Comparison of ENCODE assay signal across 8 cellular contexts in the genomic region with DNA sequence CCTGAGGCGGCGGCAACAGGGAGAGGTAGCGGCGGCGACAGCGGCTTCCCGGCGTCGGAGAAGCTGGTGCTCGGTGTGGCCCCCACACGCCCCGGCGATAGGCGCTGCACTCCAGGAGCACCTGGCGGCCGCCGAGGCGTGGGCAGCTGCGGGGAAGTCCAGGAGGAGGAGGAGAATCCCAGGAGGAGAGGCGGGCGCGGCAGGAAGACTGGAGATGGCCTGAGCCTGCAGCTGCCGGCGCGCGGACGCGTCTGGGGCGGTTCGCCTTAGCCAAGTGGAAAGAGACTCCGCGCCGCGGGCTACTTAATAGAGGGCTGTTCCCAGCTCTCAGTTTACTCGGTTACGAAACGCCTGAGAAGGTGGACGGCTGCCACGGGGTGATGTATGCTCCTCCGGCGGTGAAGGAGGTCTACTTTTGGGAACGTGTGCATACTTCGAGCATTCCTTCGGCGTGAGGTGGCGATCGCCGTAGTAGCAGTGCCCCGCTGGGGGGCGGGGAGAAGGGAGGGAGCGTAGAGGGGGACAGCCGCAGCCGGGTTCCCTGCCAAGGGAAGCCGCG. TPM values are rescaled to one million over a fixed set of nuclear protein-coding genes. Genes with fewer than 3 reads are reported as not detected.
DNase-seq lines count a peak whose midpoint lies in the region; ATAC-seq and TF ChIP-seq lines count a peak whose summit lies in the region.

A gene (minus strand): TSS at position 278 of the 559 bp plus-strand sequence. CDS start 3,261 bp downstream, outside the sequence.

- H3K36me3 Mint-ChIP-seq in neural crest cell (ENCODE audit: low read depth), result no peaks in the 10 kb centered on the region

- no peaks in the 10 kb centered on the region for H3K9me3 Mint-ChIP-seq in neural crest cell

- peak within 1 kb of the TSS; percentile 91 for H3K4me3 Mint-ChIP-seq in neural crest cell

- peaks cover 8% of the 10 kb centered on the region for H3K4me1 ChIP-seq in foreskin keratinocyte

- peak within 1 kb of the TSS; percentile 39 for H3K27ac Mint-ChIP-seq in neural crest cell (ENCODE audit: unreplicated experiment)

- no peaks in the 10 kb centered on the region for H3K27me3 ChIP-seq in foreskin keratinocyte

- H3K27ac ChIP-seq in foreskin keratinocyte, result peak within 1 kb of the TSS; percentile 46

- ATAC-seq in foreskin keratinocyte (peak; percentile 83), GM18517 (IDR thresholded peaks at IDR 0.05; ENCODE audit: unreplicated experiment) (no peak)

- peaks cover 66% of the 10 kb centered on the region for H3K4me1 Mint-ChIP-seq in neural crest cell

- DNase-seq in DMS153 (lab: John Stamatoyannopoulos, UW) (peak; percentile 41), HuH-7 (ENCODE audit: low spot score) (peak; percentile 49), foreskin keratinocyte (peak; percentile 97 to 98), neural crest cell (ENCODE audit: low read depth, low spot score) (peak; percentile 56), NCI-H2081 treated with DMSO at 0.1 percent for 48 hours (lab: John Stamatoyannopoulos, UW) (no peak)
- DNase-seq in activated T-cell treated with anti-CD3 and anti-CD28 coated beads, Interleukin-2, amount 50 U/mL, for 48 hours, result peak; percentile 41 to 54
- no peak for DNase-seq in effector CD4-positive, alpha-beta T cell

- TF ChIP-seq CTCF in foreskin keratinocyte (conservative IDR thresholded peaks at IDR 0.05) (peak; percentile 10), neural crest cell (conservative IDR thresholded peaks at IDR 0.05) (peak; percentile 6)

- H3K27me3 Mint-ChIP-seq in neural crest cell (ENCODE audit: low read depth), result peaks cover 89% of the 10 kb centered on the region

RNA-seq across cellular contexts. Expression of the gene that starts here (rescaled TPM):
- 108 and 119 TPM in 2 replicates for total RNA-seq in foreskin keratinocyte
- polyA plus RNA-seq in foreskin keratinocyte, result 27.7 and 36.6 TPM in 2 replicates
- total RNA-seq in neural crest cell, result 50.2 and 51.1 TPM in 2 replicates

Comparison
In these comparisons a context has a peak if more than half of its experiments do, and no peak if none do; other contexts are left out.
1. DNase-seq: peak in DMS153 (single experiment), HuH-7 (single experiment), activated T-cell treated with anti-CD3 and anti-CD28 coated beads, Interleukin-2, amount 50 U/mL, for 48 hours (2 of 2), foreskin keratinocyte (2 of 2) and neural crest cell (single experiment); none in NCI-H2081 treated with DMSO at 0.1 percent for 48 hours (single experiment) and effector CD4-positive, alpha-beta T cell (single experiment).